Comparison of ENCODE assay signal across 1 cellular context in the genomic region with DNA sequence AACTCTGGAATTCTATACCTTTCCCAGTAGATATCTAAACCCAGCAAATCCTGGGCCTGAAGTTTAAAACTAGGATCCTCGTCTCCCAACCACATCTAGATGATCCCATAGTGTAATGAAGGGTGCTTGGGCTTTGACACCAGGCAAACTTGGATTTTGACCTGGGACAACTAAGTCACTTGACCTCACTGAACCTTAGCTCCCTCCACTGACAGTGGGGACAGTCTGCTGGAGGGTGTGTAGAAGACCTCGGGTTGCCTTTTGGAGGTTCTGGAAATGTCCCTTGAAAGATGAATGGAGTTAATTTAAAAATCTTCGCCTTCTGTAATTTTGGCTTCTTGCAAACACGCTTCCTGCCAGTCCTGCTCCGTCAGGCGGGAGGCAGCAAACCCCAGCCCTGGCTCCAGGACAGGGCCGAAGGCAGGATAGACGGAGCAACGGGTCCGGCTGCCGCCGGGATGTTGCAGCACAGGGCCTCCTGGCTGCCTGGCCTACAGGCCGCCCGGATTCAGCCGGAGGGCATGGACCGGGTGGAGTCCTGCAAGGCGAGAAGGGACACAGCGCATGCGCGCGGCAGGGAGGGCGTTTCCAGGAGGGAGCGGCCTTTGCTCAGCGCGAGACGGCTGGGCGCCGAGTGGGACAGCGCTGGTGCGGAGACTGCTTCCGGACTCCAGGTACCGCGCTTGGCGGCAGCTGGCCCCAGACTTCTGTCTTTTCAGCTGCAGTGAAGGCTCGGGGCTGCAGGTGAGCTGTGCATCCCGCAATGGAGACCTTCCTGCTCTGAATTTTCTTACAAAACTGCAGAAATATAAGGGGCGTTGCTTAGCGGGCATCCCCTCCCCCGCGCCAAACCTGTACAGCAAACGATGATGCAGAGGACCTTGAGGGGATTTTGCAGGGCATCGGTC.
A peak's percentile ranks its signal among the peaks of the same experiment; 100 is the strongest.
TF ChIP-seq lines count a peak whose summit lies in the region.

A gene with protein sequence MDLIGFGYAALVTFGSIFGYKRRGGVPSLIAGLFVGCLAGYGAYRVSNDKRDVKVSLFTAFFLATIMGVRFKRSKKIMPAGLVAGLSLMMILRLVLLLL (plus strand): TSS at position 612 of the 908 bp plus-strand sequence. CDS start 5,990 bp downstream, outside the sequence.

TF ChIP-seq in HepG2, 621 proteins besides CTCF, POLR2A, EP300 and RAD21 (continued from another document and continues in another):
- TF ChIP-seq, protein P1, sequence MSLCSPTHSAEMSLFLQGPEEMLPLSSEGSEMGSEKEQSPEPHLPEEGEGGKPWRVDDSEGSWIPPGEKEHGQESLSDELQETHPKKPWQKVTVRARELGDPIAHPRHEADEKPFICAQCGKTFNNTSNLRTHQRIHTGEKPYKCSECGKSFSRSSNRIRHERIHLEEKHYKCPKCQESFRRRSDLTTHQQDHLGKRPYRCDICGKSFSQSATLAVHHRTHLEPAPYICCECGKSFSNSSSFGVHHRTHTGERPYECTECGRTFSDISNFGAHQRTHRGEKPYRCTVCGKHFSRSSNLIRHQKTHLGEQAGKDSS (CRISPR knock-in tag; IDR thresholded peaks at IDR 0.05; ENCODE audit: borderline replicate concordance, low read depth) = peak; percentile 85; the same call in 1 of the 2 replicates
- peak; percentile 87 for TF ChIP-seq TBX2 (CRISPR knock-in tag; IDR thresholded peaks at IDR 0.05; ENCODE audit: borderline replicate concordance)
- TF ChIP-seq, protein P2, sequence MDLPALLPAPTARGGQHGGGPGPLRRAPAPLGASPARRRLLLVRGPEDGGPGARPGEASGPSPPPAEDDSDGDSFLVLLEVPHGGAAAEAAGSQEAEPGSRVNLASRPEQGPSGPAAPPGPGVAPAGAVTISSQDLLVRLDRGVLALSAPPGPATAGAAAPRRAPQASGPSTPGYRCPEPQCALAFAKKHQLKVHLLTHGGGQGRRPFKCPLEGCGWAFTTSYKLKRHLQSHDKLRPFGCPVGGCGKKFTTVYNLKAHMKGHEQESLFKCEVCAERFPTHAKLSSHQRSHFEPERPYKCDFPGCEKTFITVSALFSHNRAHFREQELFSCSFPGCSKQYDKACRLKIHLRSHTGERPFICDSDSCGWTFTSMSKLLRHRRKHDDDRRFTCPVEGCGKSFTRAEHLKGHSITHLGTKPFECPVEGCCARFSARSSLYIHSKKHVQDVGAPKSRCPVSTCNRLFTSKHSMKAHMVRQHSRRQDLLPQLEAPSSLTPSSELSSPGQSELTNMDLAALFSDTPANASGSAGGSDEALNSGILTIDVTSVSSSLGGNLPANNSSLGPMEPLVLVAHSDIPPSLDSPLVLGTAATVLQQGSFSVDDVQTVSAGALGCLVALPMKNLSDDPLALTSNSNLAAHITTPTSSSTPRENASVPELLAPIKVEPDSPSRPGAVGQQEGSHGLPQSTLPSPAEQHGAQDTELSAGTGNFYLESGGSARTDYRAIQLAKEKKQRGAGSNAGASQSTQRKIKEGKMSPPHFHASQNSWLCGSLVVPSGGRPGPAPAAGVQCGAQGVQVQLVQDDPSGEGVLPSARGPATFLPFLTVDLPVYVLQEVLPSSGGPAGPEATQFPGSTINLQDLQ (CRISPR knock-in tag; IDR thresholded peaks at IDR 0.05) = peak; percentile 61; the same call in 1 of the 2 replicates
- TF ChIP-seq ZNF644 (CRISPR knock-in tag; IDR thresholded peaks at IDR 0.05; ENCODE audit: low read depth) = peak; percentile 46
- TF ChIP-seq RFX1 (IDR thresholded peaks at IDR 0.05) = no peak
- no peak for TF ChIP-seq SIX4 (CRISPR knock-in tag; IDR thresholded peaks at IDR 0.05)
- peak; percentile 69; the same call in 1 of the 2 replicates for TF ChIP-seq ZNF878 (CRISPR knock-in tag; IDR thresholded peaks at IDR 0.05)
- peak; percentile 82; the same call in 1 of the 2 replicates for TF ChIP-seq SIN3A (IDR thresholded peaks at IDR 0.05; ENCODE audit: borderline replicate concordance, low read depth, low read length)
- TF ChIP-seq NBN (conservative IDR thresholded peaks at IDR 0.05) = no peak
- TF ChIP-seq, protein P3, sequence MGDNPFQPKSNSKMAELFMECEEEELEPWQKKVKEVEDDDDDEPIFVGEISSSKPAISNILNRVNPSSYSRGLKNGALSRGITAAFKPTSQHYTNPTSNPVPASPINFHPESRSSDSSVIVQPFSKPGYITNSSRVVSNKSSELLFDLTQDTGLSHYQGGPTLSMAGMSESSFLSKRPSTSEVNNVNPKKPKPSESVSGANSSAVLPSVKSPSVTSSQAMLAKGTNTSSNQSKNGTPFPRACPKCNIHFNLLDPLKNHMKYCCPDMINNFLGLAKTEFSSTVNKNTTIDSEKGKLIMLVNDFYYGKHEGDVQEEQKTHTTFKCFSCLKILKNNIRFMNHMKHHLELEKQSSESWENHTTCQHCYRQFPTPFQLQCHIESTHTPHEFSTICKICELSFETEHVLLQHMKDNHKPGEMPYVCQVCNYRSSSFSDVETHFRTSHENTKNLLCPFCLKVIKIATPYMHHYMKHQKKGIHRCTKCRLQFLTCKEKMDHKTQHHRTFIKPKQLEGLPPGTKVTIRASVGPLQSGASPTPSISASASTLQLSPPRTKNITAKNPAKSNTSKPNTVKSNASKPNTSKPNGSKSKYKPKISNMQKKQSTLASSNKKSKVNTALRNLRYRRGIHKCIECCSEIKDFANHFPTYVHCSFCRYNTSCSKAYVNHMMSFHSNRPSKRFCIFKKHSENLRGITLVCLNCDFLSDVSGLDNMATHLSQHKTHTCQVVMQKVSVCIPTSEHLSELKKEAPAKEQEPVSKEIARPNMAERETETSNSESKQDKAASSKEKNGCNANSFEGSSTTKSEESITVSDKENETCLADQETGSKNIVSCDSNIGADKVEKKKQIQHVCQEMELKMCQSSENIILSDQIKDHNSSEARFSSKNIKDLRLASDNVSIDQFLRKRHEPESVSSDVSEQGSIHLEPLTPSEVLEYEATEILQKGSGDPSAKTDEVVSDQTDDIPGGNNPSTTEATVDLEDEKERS (CRISPR knock-in tag; IDR thresholded peaks at IDR 0.05) = peak; percentile 84; the same call in 1 of the 2 replicates
- TF ChIP-seq, protein P4, sequence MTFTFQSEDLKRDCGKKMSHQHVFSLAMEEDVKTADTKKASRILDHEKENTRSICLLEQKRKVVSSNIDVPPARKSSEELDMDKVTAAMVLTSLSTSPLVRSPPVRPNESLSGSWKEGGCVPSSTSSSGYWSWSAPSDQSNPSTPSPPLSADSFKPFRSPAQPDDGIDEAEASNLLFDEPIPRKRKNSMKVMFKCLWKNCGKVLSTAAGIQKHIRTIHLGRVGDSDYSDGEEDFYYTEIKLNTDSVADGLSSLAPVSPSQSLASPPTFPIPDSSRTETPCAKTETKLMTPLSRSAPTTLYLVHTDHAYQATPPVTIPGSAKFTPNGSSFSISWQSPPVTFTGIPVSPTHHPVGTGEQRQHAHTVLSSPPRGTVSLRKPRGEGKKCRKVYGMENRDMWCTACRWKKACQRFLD (CRISPR knock-in tag; IDR thresholded peaks at IDR 0.05; ENCODE audit: borderline replicate concordance) = peak; percentile 55; the same call in 1 of the 2 replicates
- TF ChIP-seq JUNB (CRISPR knock-in tag; IDR thresholded peaks at IDR 0.05; ENCODE audit: borderline replicate concordance) = no peak
- TF ChIP-seq, protein P5, sequence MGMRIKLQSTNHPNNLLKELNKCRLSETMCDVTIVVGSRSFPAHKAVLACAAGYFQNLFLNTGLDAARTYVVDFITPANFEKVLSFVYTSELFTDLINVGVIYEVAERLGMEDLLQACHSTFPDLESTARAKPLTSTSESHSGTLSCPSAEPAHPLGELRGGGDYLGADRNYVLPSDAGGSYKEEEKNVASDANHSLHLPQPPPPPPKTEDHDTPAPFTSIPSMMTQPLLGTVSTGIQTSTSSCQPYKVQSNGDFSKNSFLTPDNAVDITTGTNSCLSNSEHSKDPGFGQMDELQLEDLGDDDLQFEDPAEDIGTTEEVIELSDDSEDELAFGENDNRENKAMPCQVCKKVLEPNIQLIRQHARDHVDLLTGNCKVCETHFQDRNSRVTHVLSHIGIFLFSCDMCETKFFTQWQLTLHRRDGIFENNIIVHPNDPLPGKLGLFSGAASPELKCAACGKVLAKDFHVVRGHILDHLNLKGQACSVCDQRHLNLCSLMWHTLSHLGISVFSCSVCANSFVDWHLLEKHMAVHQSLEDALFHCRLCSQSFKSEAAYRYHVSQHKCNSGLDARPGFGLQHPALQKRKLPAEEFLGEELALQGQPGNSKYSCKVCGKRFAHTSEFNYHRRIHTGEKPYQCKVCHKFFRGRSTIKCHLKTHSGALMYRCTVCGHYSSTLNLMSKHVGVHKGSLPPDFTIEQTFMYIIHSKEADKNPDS (CRISPR knock-in tag; IDR thresholded peaks at IDR 0.05) = peak; percentile 33; the same call in 1 of the 2 replicates
- no peak for TF ChIP-seq HNRNPH1 (optimal IDR thresholded peaks at IDR 0.05; ENCODE audit: low read depth, low read length)
- peak; percentile 63; the same call in 1 of the 2 replicates for TF ChIP-seq ZBTB20 (CRISPR knock-in tag; IDR thresholded peaks at IDR 0.05; ENCODE audit: borderline replicate concordance, low read depth)
- 0 out of 2 replicates have a peak, but pooled peaks have one; percentile 12 for TF ChIP-seq ADNP (CRISPR knock-in tag; IDR thresholded peaks at IDR 0.05)
- TF ChIP-seq KAT2B (IDR thresholded peaks at IDR 0.05; ENCODE audit: borderline replicate concordance, low read depth, low read length) = no peak
- no peak for TF ChIP-seq PLRG1 (conservative IDR thresholded peaks at IDR 0.05)
- TF ChIP-seq SAFB2 (CRISPR knock-in tag; IDR thresholded peaks at IDR 0.05; ENCODE audit: borderline replicate concordance, low read depth) = no peak; the same call in 1 of the 2 replicates
- TF ChIP-seq SRSF1 (optimal IDR thresholded peaks at IDR 0.05; ENCODE audit: low read depth, low read length) = peak; percentile 82
- no peak for TF ChIP-seq ZNF562 (CRISPR knock-in tag; IDR thresholded peaks at IDR 0.05; ENCODE audit: borderline replicate concordance)
- no peak for TF ChIP-seq ZNF230 (CRISPR knock-in tag; IDR thresholded peaks at IDR 0.05)
- TF ChIP-seq, protein P6, sequence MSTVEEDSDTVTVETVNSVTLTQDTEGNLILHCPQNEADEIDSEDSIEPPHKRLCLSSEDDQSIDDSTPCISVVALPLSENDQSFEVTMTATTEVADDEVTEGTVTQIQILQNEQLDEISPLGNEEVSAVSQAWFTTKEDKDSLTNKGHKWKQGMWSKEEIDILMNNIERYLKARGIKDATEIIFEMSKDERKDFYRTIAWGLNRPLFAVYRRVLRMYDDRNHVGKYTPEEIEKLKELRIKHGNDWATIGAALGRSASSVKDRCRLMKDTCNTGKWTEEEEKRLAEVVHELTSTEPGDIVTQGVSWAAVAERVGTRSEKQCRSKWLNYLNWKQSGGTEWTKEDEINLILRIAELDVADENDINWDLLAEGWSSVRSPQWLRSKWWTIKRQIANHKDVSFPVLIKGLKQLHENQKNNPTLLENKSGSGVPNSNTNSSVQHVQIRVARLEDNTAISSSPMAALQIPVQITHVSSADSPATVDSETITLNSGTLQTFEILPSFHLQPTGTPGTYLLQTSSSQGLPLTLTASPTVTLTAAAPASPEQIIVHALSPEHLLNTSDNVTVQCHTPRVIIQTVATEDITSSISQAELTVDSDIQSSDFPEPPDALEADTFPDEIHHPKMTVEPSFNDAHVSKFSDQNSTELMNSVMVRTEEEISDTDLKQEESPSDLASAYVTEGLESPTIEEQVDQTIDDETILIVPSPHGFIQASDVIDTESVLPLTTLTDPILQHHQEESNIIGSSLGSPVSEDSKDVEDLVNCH (CRISPR knock-in tag; IDR thresholded peaks at IDR 0.05) = no peak
- peak; percentile 33; the same call in 1 of the 2 replicates for TF ChIP-seq HCFC1 (IDR thresholded peaks at IDR 0.05; ENCODE audit: low read depth, low read length)
- peak; percentile 72 for TF ChIP-seq ESRRA (CRISPR knock-in tag; IDR thresholded peaks at IDR 0.05; ENCODE audit: low read depth)
- TF ChIP-seq TEAD3 (CRISPR knock-in tag; optimal IDR thresholded peaks at IDR 0.05; ENCODE audit: borderline replicate concordance) = peak; percentile 77
- TF ChIP-seq HNRNPK (IDR thresholded peaks at IDR 0.05; ENCODE audit: low read depth, low read length, poor library complexity, severe bottlenecking) = peak; percentile 52
- no peak for TF ChIP-seq TBL1XR1 (IDR thresholded peaks at IDR 0.05; ENCODE audit: borderline replicate concordance, low read length, partially characterized antibody)
- no peak for TF ChIP-seq ZBTB3 (CRISPR knock-in tag; IDR thresholded peaks at IDR 0.05; ENCODE audit: borderline replicate concordance, low read depth)
- TF ChIP-seq GPN1 (CRISPR knock-in tag; IDR thresholded peaks at IDR 0.05; ENCODE audit: borderline replicate concordance) = no peak
- TF ChIP-seq, protein P7, sequence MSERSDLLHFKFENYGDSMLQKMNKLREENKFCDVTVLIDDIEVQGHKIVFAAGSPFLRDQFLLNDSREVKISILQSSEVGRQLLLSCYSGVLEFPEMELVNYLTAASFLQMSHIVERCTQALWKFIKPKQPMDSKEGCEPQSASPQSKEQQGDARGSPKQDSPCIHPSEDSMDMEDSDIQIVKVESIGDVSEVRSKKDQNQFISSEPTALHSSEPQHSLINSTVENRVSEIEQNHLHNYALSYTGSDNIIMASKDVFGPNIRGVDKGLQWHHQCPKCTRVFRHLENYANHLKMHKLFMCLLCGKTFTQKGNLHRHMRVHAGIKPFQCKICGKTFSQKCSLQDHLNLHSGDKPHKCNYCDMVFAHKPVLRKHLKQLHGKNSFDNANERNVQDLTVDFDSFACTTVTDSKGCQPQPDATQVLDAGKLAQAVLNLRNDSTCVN (CRISPR knock-in tag; IDR thresholded peaks at IDR 0.05; ENCODE audit: borderline replicate concordance) = peak; percentile 70
- 0 out of 2 replicates have a peak, but pooled peaks have one; percentile 36 for TF ChIP-seq SIN3B (IDR thresholded peaks at IDR 0.05; ENCODE audit: low read length)
- no peak; the same call in 1 of the 2 replicates for TF ChIP-seq MTA1 (CRISPR knock-in tag; IDR thresholded peaks at IDR 0.05; ENCODE audit: borderline replicate concordance)
- peak; percentile 91; the same call in 1 of the 2 replicates for TF ChIP-seq CCDC6 (CRISPR knock-in tag; IDR thresholded peaks at IDR 0.05)
- TF ChIP-seq HOXA5 (CRISPR knock-in tag; IDR thresholded peaks at IDR 0.05) = peak; percentile 82; the same call in 1 of the 2 replicates
- peak; percentile 98; the same call in 1 of the 2 replicates for TF ChIP-seq KDM5B (CRISPR knock-in tag; IDR thresholded peaks at IDR 0.05; ENCODE audit: borderline replicate concordance)
- TF ChIP-seq, protein P8, sequence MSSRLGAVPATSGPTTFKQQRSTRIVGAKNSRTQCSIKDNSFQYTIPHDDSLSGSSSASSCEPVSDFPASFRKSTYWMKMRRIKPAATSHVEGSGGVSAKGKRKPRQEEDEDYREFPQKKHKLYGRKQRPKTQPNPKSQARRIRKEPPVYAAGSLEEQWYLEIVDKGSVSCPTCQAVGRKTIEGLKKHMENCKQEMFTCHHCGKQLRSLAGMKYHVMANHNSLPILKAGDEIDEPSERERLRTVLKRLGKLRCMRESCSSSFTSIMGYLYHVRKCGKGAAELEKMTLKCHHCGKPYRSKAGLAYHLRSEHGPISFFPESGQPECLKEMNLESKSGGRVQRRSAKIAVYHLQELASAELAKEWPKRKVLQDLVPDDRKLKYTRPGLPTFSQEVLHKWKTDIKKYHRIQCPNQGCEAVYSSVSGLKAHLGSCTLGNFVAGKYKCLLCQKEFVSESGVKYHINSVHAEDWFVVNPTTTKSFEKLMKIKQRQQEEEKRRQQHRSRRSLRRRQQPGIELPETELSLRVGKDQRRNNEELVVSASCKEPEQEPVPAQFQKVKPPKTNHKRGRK (CRISPR knock-in tag; IDR thresholded peaks at IDR 0.05) = peak; percentile 56; the same call in 1 of the 2 replicates
- TF ChIP-seq MEIS2 (CRISPR knock-in tag; IDR thresholded peaks at IDR 0.05) = peak; percentile 93; the same call in 1 of the 2 replicates
- TF ChIP-seq KDM2A (CRISPR knock-in tag; IDR thresholded peaks at IDR 0.05; ENCODE audit: borderline replicate concordance, low read depth) = peak; percentile 96
